In genomic region chr4:1044469-1045192, GRCh38 we compare ENCODE assay signal across 13 cellular contexts. TPM values are rescaled to one million over a fixed set of nuclear protein-coding genes. Genes with fewer than 3 reads are reported as not detected.
DNase-seq lines count a peak whose midpoint lies in the region; ATAC-seq and TF ChIP-seq lines count a peak whose summit lies in the region.
"Had no signal": no experiment of that assay in that cellular context is flagged by ENCODE, and none has a peak within 500 bp of the region (broad histone marks: within the 10 kb centered on the region; RNA-seq: fewer than 3 reads in every experiment).

No MANE protein-coding gene starts in this region.

- peak overlapping the region; percentile 38 for H2BK120ac ChIP-seq in mesendoderm (ENCODE audit: low read depth, low read length)

- peaks cover 0 to 33% (median 21%) of the 10 kb centered on the region in 12 donors for H3K4me1 ChIP-seq in heart left ventricle
- H3K4me1 ChIP-seq in heart right ventricle: peaks cover 2 to 41% (median 23%) of the 10 kb centered on the region in 9 donors
- peaks cover 61% of the 10 kb centered on the region for H3K4me1 ChIP-seq in adipocyte (ENCODE audit: control insufficient read depth, insufficient read depth, low read length)
- H3K4me1 ChIP-seq in mesendoderm (ENCODE audit: control insufficient read depth, low read depth, low read length): peaks cover 5% of the 10 kb centered on the region
- peaks cover 12 to 79% (median 64%) of the 10 kb centered on the region in 4 donors for H3K4me1 ChIP-seq in tibial artery
- peaks cover 0 to 82% (median 42%) of the 10 kb centered on the region in 4 donors for H3K4me1 ChIP-seq in tibial nerve

- peak overlapping the region; percentile 86 for H3K56ac ChIP-seq in mesendoderm (ENCODE audit: low read length)

- H2AK5ac ChIP-seq in mesendoderm (ENCODE audit: low read length): no peak overlapping the region

- H3K9ac ChIP-seq in adipocyte (ENCODE audit: low read length): peak overlapping the region; percentile 84
- peak overlapping the region; percentile 3 for H3K9ac ChIP-seq in mesendoderm (ENCODE audit: low read length)

- no peak for TF ChIP-seq POLR2A in heart left ventricle (IDR thresholded peaks at IDR 0.05)
- TF ChIP-seq POLR2A in tibial nerve (IDR thresholded peaks at IDR 0.05): no peak

- ATAC-seq in heart left ventricle (no peak), heart right ventricle (no peak), HG03432 (IDR thresholded peaks at IDR 0.05; ENCODE audit: unreplicated experiment) (no peak)

- peak overlapping the region in 4 of 12 donors; percentile 38 to 59 (median 46) for H3K27ac ChIP-seq in heart left ventricle
- H3K27ac ChIP-seq in heart right ventricle: peak overlapping the region in 4 of 10 donors; percentile 11 to 76 (median 30)
- no peak overlapping the region for H3K27ac ChIP-seq in mesendoderm (ENCODE audit: low read depth, low read length)
- H3K27ac ChIP-seq in tibial artery: peak overlapping the region; percentile 64 to 79
- peak overlapping the region in 2 of 4 donors; percentile 82 to 84 for H3K27ac ChIP-seq in tibial nerve

- peak overlapping the region; percentile 86 for H3K4ac ChIP-seq in mesendoderm (ENCODE audit: low read depth, low read length)

- intact Hi-C loops in heart left ventricle (cut with DNase I) (no loop called here), heart right ventricle (cut with DNase I) (no loop called here), tibial artery (cut with DNase I; ENCODE audit: low total_unique reads) (no loop called here)

- H3K27me3 ChIP-seq in heart left ventricle: peaks cover 7 to 52% (median 25%) of the 10 kb centered on the region in 9 donors
- H3K27me3 ChIP-seq in heart right ventricle: peaks cover 0 to 61% (median 45%) of the 10 kb centered on the region in 7 donors
- no peaks in the 10 kb centered on the region for H3K27me3 ChIP-seq in adipocyte (replicated peaks; ENCODE audit: control insufficient read depth, insufficient read depth, low read length)
- no peaks in the 10 kb centered on the region for H3K27me3 ChIP-seq in mesendoderm (ENCODE audit: insufficient read depth, low read length, poor library complexity)
- peaks cover 0 to 22% of the 10 kb centered on the region in 2 donors for H3K27me3 ChIP-seq in tibial artery
- H3K27me3 ChIP-seq in tibial nerve: no peaks in the 10 kb centered on the region

- H3K4me3 ChIP-seq in heart left ventricle (no peak overlapping the region), heart right ventricle (no peak overlapping the region), adipocyte (ENCODE audit: low read length) (peak overlapping the region; percentile 28), mesendoderm (ENCODE audit: low read length) (no peak overlapping the region), tibial artery (peak overlapping the region; percentile 27 to 47), tibial nerve (no peak overlapping the region)
- H3K4me3 ChIP-seq: mucosa of descending colon had no signal

- peak in 3 of 5 donors; percentile 20 to 63 (median 29) for DNase-seq in heart left ventricle
- no peak for DNase-seq in heart right ventricle
- no peak for DNase-seq in adipocyte (ENCODE audit: low read depth)
- no peak for DNase-seq in mesendoderm
- DNase-seq in tibial artery: peak; percentile 21 to 65
- no peak for DNase-seq in RKO (ENCODE audit: low spot score)
- DNase-seq in tibial nerve (ENCODE audit: low spot score in 2 of 2): no peak
- DNase-seq: activated CD4-positive, alpha-beta T cell treated with anti-CD3 and anti-CD28 coated beads, Interleukin-2, amount 50 U/mL, for 1 hour; erythroblast; KG1; NCI-H187 treated with DMSO at 0.1 percent for 48 hours had no signal

- no peak overlapping the region for H4K5ac ChIP-seq in mesendoderm (ENCODE audit: low read length)

- no peaks in the 10 kb centered on the region for H3K36me3 ChIP-seq in heart left ventricle
- H3K36me3 ChIP-seq in heart right ventricle: no peaks in the 10 kb centered on the region
- no peaks in the 10 kb centered on the region for H3K36me3 ChIP-seq in adipocyte (ENCODE audit: control insufficient read depth, insufficient read depth, low read length, severe bottlenecking)
- no peaks in the 10 kb centered on the region for H3K36me3 ChIP-seq in mesendoderm (ENCODE audit: control insufficient read depth, insufficient read depth, low read length)
- H3K36me3 ChIP-seq in tibial artery: no peaks in the 10 kb centered on the region
- no peaks in the 10 kb centered on the region for H3K36me3 ChIP-seq in tibial nerve

- no peak overlapping the region for H3K4me2 ChIP-seq in mesendoderm (ENCODE audit: low read length)

- no peak overlapping the region for H4K8ac ChIP-seq in mesendoderm (ENCODE audit: low read depth, low read length)

- peak overlapping the region; percentile 17 for H3K23ac ChIP-seq in mesendoderm (ENCODE audit: low read length)

- peak overlapping the region; percentile 70 for H3K18ac ChIP-seq in mesendoderm (ENCODE audit: low read length)

- no peak for TF ChIP-seq EP300 in tibial nerve (IDR thresholded peaks at IDR 0.05)

- peak overlapping the region; percentile 35 for H2BK5ac ChIP-seq in mesendoderm (ENCODE audit: low read length)

- TF ChIP-seq CTCF in heart left ventricle (IDR thresholded peaks at IDR 0.05): no peak
- no peak for TF ChIP-seq CTCF in heart right ventricle (IDR thresholded peaks at IDR 0.05)
- TF ChIP-seq CTCF in tibial artery (IDR thresholded peaks at IDR 0.05): no peak
- TF ChIP-seq CTCF in tibial nerve (IDR thresholded peaks at IDR 0.05): no peak

- H3K9me3 ChIP-seq in heart left ventricle (no peaks in the 10 kb centered on the region), heart right ventricle (no peaks in the 10 kb centered on the region), adipocyte (ENCODE audit: control insufficient read depth, low read length) (no peaks in the 10 kb centered on the region), tibial artery (no peaks in the 10 kb centered on the region), tibial nerve (no peaks in the 10 kb centered on the region)
- H3K9me3 ChIP-seq: mucosa of descending colon had no signal

- H3K79me1 ChIP-seq in mesendoderm (ENCODE audit: low read length): no peaks in the 10 kb centered on the region

- H2BK15ac ChIP-seq in mesendoderm (replicated peaks; ENCODE audit: low read depth): no peak overlapping the region

- WGBS in heart left ventricle, 4 donors: 81 to 93% (median 85%) methylated on average over 6 to 12 of the region's 12 CpGs
- WGBS in heart right ventricle, 2 donors: 84 to 85% methylated on average over 12 of the region's 12 CpGs
- no CpG with 5 or more reads among the region's 12 CpGs for WGBS in mesendoderm (ENCODE audit: extremely low coverage, insufficient coverage, low lambda C conversion rate)
- 80 to 87% methylated on average over 9 to 12 of the region's 12 CpGs for WGBS in tibial nerve, 2 donors

- no peaks in the 10 kb centered on the region for H3K79me2 ChIP-seq in mesendoderm (ENCODE audit: control insufficient read depth, insufficient read depth, low read length)

RNA-seq across cellular contexts. Expression of gene FGFRL1, which starts 33.2 kb away (rescaled TPM):
- 10 to 100 TPM; 23.6 to 90.7 (median 30.6) TPM for total RNA-seq in heart left ventricle
- polyA plus RNA-seq in heart left ventricle: 10 to 100 TPM; 26.9 to 47.1 TPM
- 10 to 100 TPM; 22.0 to 36.6 (median 28.1) TPM for total RNA-seq in heart right ventricle
- 10 to 100 TPM; 17.1 to 24.3 TPM for polyA plus RNA-seq in heart right ventricle
- 10.8 TPM for polyA plus RNA-seq in mesendoderm (2013, experiment 1 of 2)
- 11.3 TPM for polyA plus RNA-seq in mesendoderm (2013, experiment 2 of 2)
- total RNA-seq in tibial nerve: 10 to 100 TPM; 18.1 to 39.6 (median 26.4) TPM

RNA-seq across cellular contexts. Expression of gene SLC26A1, which starts 51.4 kb away (rescaled TPM):
- under 1 TPM in 4 of 9 donors, not detected in 5; 0.19 to 0.27 (median 0.25) TPM for total RNA-seq in heart left ventricle
- polyA plus RNA-seq in heart left ventricle: under 1 TPM; 0.03 to 0.27 TPM
- under 1 TPM in 2 of 10 donors, not detected in 8; 0.28 to 0.38 TPM for total RNA-seq in heart right ventricle
- polyA plus RNA-seq in heart right ventricle: under 1 TPM; 0.06 to 0.66 TPM
- 0.01 TPM for polyA plus RNA-seq in mesendoderm (2013, experiment 1 of 2)
- 0.01 TPM for polyA plus RNA-seq in mesendoderm (2013, experiment 2 of 2)
- under 1 TPM in 3 of 4 donors, not detected in 1; 0.20 to 0.30 (median 0.21) TPM for total RNA-seq in tibial nerve

RNA-seq across cellular contexts. Expression of gene IDUA, which starts 57.8 kb away (rescaled TPM):
- total RNA-seq in heart left ventricle (10 to 100 TPM in 3 of 9 donors, 1 to 10 TPM in 6; 5.0 to 17.4 (median 6.9) TPM), heart right ventricle (10 to 100 TPM in 1 of 10 donors, 1 to 10 TPM in 9; 6.0 to 10.4 (median 8.7) TPM), tibial nerve (10 to 100 TPM; 23.9 to 79.4 (median 52.9) TPM)
- polyA plus RNA-seq in heart left ventricle (1 to 10 TPM; 3.2 to 6.8 TPM), heart right ventricle (10 to 100 TPM in 1 of 2 donors, 1 to 10 TPM in 1; 4.6 to 13.3 TPM)
- 0.35 TPM for polyA plus RNA-seq in mesendoderm (2013, experiment 1 of 2)
- 0.21 TPM for polyA plus RNA-seq in mesendoderm (2013, experiment 2 of 2)

Comparison
In these comparisons a context has a peak if more than half of its experiments do, and no peak if none do; other contexts are left out.
1. DNase-seq: peak in heart left ventricle (3 of 5) and tibial artery (2 of 2); none in heart right ventricle (0 of 2), adipocyte (single experiment), mesendoderm (single experiment), RKO (single experiment) and tibial nerve (0 of 2).
2. H3K4me3 ChIP-seq: peak in adipocyte (single experiment) and tibial artery (2 of 2); none in heart left ventricle (0 of 12), heart right ventricle (0 of 10), mesendoderm (single experiment) and tibial nerve (0 of 4).